In the genomic region with DNA sequence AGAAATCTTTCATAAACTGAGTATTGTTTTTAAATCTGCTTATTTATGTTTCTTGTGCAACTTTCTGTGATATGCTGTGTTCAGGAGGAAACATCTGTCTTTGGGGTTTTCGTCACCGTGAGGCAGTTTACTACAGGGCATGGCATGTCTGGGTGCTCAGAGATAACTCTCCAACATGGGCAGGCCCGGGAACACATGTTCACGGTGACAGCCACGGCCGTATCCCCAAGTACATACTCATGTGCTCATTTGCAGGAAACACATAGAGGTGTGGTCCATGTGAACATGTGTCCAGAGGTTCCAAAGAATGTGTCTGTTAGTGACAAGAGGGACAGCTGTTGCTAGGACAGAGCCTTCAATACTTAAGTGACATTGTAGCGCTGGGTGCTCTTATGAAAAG, we compare ENCODE assay signal across 10 cellular contexts.
"Had no signal": no experiment of that assay in that cellular context is flagged by ENCODE, and none has a peak within 500 bp of the region (broad histone marks: within the 10 kb centered on the region; RNA-seq: fewer than 3 reads in every experiment).

No MANE protein-coding gene starts in this region.

- ATAC-seq: heart right ventricle had no signal

- H3K27ac ChIP-seq: adrenal gland, heart right ventricle, left ventricle myocardium inferior had no signal

- H3K27me3 ChIP-seq: adrenal gland, heart right ventricle had no signal

- H3K36me3 ChIP-seq: adrenal gland, heart right ventricle, left ventricle myocardium inferior had no signal

- H3K4me1 ChIP-seq: adrenal gland had no signal

- H3K9me3 ChIP-seq: adrenal gland, heart right ventricle, left ventricle myocardium inferior had no signal

- DNase-seq: activated CD4-positive, alpha-beta T cell treated with anti-CD3 and anti-CD28 coated beads, Interleukin-2, amount 50 U/mL, for 1 hour; activated naive CD4-positive, alpha-beta T cell treated with anti-CD3 and anti-CD28 coated beads, Interleukin-2, amount 50 U/mL, for 16 hours; activated T-cell treated with anti-CD3 and anti-CD28 coated beads for 4 hours; adrenal gland; central memory CD4-positive, alpha-beta T cell; cortex of kidney; heart right ventricle; left ventricle myocardium inferior; mesendoderm; T-helper 1 cell had no signal

- H3K4me3 ChIP-seq: adrenal gland, heart right ventricle, left ventricle myocardium inferior had no signal
